ENCODE assay signal across 16 cellular contexts in the genomic region with DNA sequence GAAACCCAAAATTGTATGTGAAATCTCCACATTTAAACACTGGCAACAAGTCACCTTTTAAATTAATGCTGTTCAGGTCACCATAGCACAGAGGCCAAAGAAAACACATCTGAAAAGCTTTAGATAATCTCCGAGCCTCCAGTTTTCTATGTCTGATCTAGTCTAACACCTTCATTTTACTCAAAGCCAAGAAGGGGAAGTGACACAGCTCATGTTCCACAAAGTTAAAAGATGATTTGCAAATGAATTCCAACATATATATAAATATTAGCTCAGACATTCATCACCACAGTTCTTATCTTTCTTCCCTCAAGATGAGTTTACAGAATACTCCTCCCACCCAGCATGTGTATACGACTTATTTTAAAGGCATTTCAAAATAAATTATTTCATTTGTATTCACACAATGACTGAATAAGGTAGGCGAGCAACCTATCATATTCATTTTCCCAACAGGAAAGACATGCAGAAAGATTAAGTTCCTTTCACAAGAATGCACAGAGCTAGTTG.
DNase-seq lines count a peak whose midpoint lies in the region; ATAC-seq and TF ChIP-seq lines count a peak whose summit lies in the region.
"Had no signal": no experiment of that assay in that cellular context is flagged by ENCODE, and none has a peak within 500 bp of the region (broad histone marks: within the 10 kb centered on the region; RNA-seq: fewer than 3 reads in every experiment).

No MANE protein-coding gene starts in this region.

- peaks cover 0 to 12% (median 0%) of the 10 kb centered on the region in 3 donors for H3K4me1 ChIP-seq in esophagus squamous epithelium

- TF ChIP-seq CTCF in VCaP (conservative IDR thresholded peaks at IDR 0.05) = no peak
- TF ChIP-seq CTCF in esophagus squamous epithelium (IDR thresholded peaks at IDR 0.05) = no peak

- no peak for DNase-seq in activated naive CD4-positive, alpha-beta T cell (lab: John Stamatoyannopoulos, UW)
- DNase-seq in MV-4-11 (lab: John Stamatoyannopoulos, UW) (peak; percentile 10), non-pigmented ciliary epithelial cell (ENCODE audit: low read depth) (peak; percentile 27), esophagus squamous epithelium (lab: John Stamatoyannopoulos, UW) (no peak), NCI-H524 treated with DMSO at 0.1 percent for 48 hours (lab: John Stamatoyannopoulos, UW) (no peak)
- DNase-seq: Kasumi-1, NCI-H1436 treated with DMSO at 0.1 percent for 48 hours, NCI-H2081 treated with DMSO at 0.1 percent for 48 hours, NCI-H2227 treated with DMSO at 0.1 percent for 48 hours, NCI-H526 treated with DMSO at 0.1 percent for 48 hours, PC-9 had no signal

- no peak for TF ChIP-seq POLR2A in esophagus squamous epithelium (IDR thresholded peaks at IDR 0.05)

- WGBS in esophagus squamous epithelium, 2 donors = 73 to 80% methylated on average over 3 of the region's 3 CpGs

- H3K36me3 Mint-ChIP-seq in activated naive CD4-positive, alpha-beta T cell treated with anti-CD3 and anti-CD28 coated beads, Interleukin-2, amount 50 U/mL, for 24 hours = peaks cover 3% of the 10 kb centered on the region
- peaks cover 19% of the 10 kb centered on the region for H3K36me3 Mint-ChIP-seq in activated T-helper 17 cell treated with anti-CD3 and anti-CD28 coated beads, Interleukin-2, amount 50 U/mL, for 72 hours (ENCODE audit: low read depth)

- peaks cover 94% of the 10 kb centered on the region for H3K4me1 Mint-ChIP-seq in activated naive CD4-positive, alpha-beta T cell treated with anti-CD3 and anti-CD28 coated beads, Interleukin-2, amount 50 U/mL, for 24 hours
- H3K4me1 Mint-ChIP-seq in activated T-helper 17 cell treated with anti-CD3 and anti-CD28 coated beads, Interleukin-2, amount 50 U/mL, for 72 hours = peaks cover 62% of the 10 kb centered on the region

- intact Hi-C loops in esophagus squamous epithelium (cut with DNase I) = no loop called here

- H3K27ac Mint-ChIP-seq in activated naive CD4-positive, alpha-beta T cell treated with anti-CD3 and anti-CD28 coated beads, Interleukin-2, amount 50 U/mL, for 24 hours = peak overlapping the region; percentile 33
- no peak overlapping the region for H3K27ac Mint-ChIP-seq in activated T-helper 17 cell treated with anti-CD3 and anti-CD28 coated beads, Interleukin-2, amount 50 U/mL, for 72 hours

- H3K4me3 ChIP-seq in esophagus squamous epithelium = no peak overlapping the region
- H3K4me3 ChIP-seq: PC-9 had no signal

- H3K27me3 Mint-ChIP-seq in activated naive CD4-positive, alpha-beta T cell treated with anti-CD3 and anti-CD28 coated beads, Interleukin-2, amount 50 U/mL, for 24 hours = no peaks in the 10 kb centered on the region
- no peaks in the 10 kb centered on the region for H3K27me3 Mint-ChIP-seq in activated T-helper 17 cell treated with anti-CD3 and anti-CD28 coated beads, Interleukin-2, amount 50 U/mL, for 72 hours

- ATAC-seq in activated T-helper 17 cell treated with anti-CD3 and anti-CD28 coated beads, Interleukin-2, amount 50 U/mL, for 72 hours (replicated peaks) = no peak
- ATAC-seq: HepG2 had no signal

- H3K9me3 ChIP-seq in esophagus squamous epithelium = no peaks in the 10 kb centered on the region

- H3K27me3 ChIP-seq in esophagus squamous epithelium = no peaks in the 10 kb centered on the region

- peaks cover 0 to 6% (median 0%) of the 10 kb centered on the region in 3 donors for H3K36me3 ChIP-seq in esophagus squamous epithelium

- no peaks in the 10 kb centered on the region for H3K9me3 Mint-ChIP-seq in activated naive CD4-positive, alpha-beta T cell treated with anti-CD3 and anti-CD28 coated beads, Interleukin-2, amount 50 U/mL, for 24 hours
- no peaks in the 10 kb centered on the region for H3K9me3 Mint-ChIP-seq in activated T-helper 17 cell treated with anti-CD3 and anti-CD28 coated beads, Interleukin-2, amount 50 U/mL, for 72 hours

- H3K27ac ChIP-seq in VCaP (peak overlapping the region; percentile 63), esophagus squamous epithelium (no peak overlapping the region)
- H3K27ac ChIP-seq: C4-2B, PC-9 had no signal

- H3K4me3 Mint-ChIP-seq in activated naive CD4-positive, alpha-beta T cell treated with anti-CD3 and anti-CD28 coated beads, Interleukin-2, amount 50 U/mL, for 24 hours = no peak overlapping the region
- H3K4me3 Mint-ChIP-seq in activated T-helper 17 cell treated with anti-CD3 and anti-CD28 coated beads, Interleukin-2, amount 50 U/mL, for 72 hours = no peak overlapping the region

Comparison
In these comparisons a context has a peak if more than half of its experiments do, and no peak if none do; other contexts are left out.
1. DNase-seq: peak in MV-4-11 (single experiment) and non-pigmented ciliary epithelial cell (single experiment); none in activated naive CD4-positive, alpha-beta T cell (0 of 4), esophagus squamous epithelium (single experiment) and NCI-H524 treated with DMSO at 0.1 percent for 48 hours (single experiment).